In genomic region chr14:70343141-70343540, GRCh38 we compare ENCODE assay signal across 9 cellular contexts.
"Had no signal": no experiment of that assay in that cellular context is flagged by ENCODE, and none has a peak within 500 bp of the region (broad histone marks: within the 10 kb centered on the region; RNA-seq: fewer than 3 reads in every experiment).

No MANE protein-coding gene starts in this region.

- H3K27ac Mint-ChIP-seq: HFFc6, IgD-negative memory B cell had no signal

- H3K27me3 Mint-ChIP-seq: IgD-negative memory B cell had no signal

- H3K4me2 ChIP-seq: KMS-11 had no signal

- H2AFZ ChIP-seq: GM23248 had no signal

- DNase-seq: GM23248, H9, HCEC 1CT, HFFc6, KBM-7 had no signal

- H3K9ac ChIP-seq: GM23248, KMS-11 had no signal

- H3K4me3 ChIP-seq: GM23248 had no signal

- ATAC-seq: HepG2 had no signal

- H3K27ac ChIP-seq: GM23248, HL-60, KMS-11 had no signal

- H3K4me3 Mint-ChIP-seq: H9, HFFc6 had no signal

- H3K9me3 Mint-ChIP-seq: HFFc6 had no signal
